In genomic region chr19:12494260-12494860, GRCh38 we compare ENCODE assay signal across 7 cellular contexts. TPM values are rescaled to one million over a fixed set of nuclear protein-coding genes. Genes with fewer than 3 reads are reported as not detected.
DNase-seq lines count a peak whose midpoint lies in the region; ATAC-seq and TF ChIP-seq lines count a peak whose summit lies in the region.

No MANE protein-coding gene starts in this region.

- H3K4me3 Mint-ChIP-seq in GM23338 (peak overlapping the region; percentile 25; the same call in 1 of the 3 replicates), endothelial cell (ENCODE audit: unreplicated experiment) (peak overlapping the region; percentile 78)

- H3K4me1 ChIP-seq in GM23338 (ENCODE audit: insufficient read depth), result no peaks in the 10 kb centered on the region
- H3K4me1 ChIP-seq in SJCRH30, result no peaks in the 10 kb centered on the region
- H3K4me1 ChIP-seq in sigmoid colon, result peaks cover 0 to 15% (median 7%) of the 10 kb centered on the region in 4 donors
- no peaks in the 10 kb centered on the region for H3K4me1 ChIP-seq in foreskin keratinocyte

- ATAC-seq in GM23338, result no peak
- no peak for ATAC-seq in foreskin keratinocyte

- WGBS in sigmoid colon, 2 donors, result 95% methylated on average over 3 of the region's 3 CpGs

- H3K27ac Mint-ChIP-seq in GM23338, result no peak overlapping the region
- peak overlapping the region; percentile 54 for H3K27ac Mint-ChIP-seq in endothelial cell (ENCODE audit: unreplicated experiment)

- H3K79me2 ChIP-seq in GM23338 (replicated peaks; ENCODE audit: insufficient read depth), result no peaks in the 10 kb centered on the region

- peak overlapping the region; percentile 69 for H3K4me3 ChIP-seq in GM23338
- H3K4me3 ChIP-seq in SJCRH30, result peak overlapping the region; percentile 68
- H3K4me3 ChIP-seq in sigmoid colon, result peak overlapping the region in 2 of 4 donors; percentile 61 to 68

- peak overlapping the region; percentile 77; the same call in 1 of the 2 replicates for H3K4me2 ChIP-seq in GM23338

- peaks cover 3% of the 10 kb centered on the region for H3K27me3 Mint-ChIP-seq in GM23338 (ENCODE audit: insufficient read depth, low read depth, poor library complexity)
- H3K27me3 Mint-ChIP-seq in endothelial cell (ENCODE audit: unreplicated experiment), result peaks cover 5% of the 10 kb centered on the region

- no peak for TF ChIP-seq POLR2A in sigmoid colon (IDR thresholded peaks at IDR 0.05)

- no peaks in the 10 kb centered on the region for H4K20me1 ChIP-seq in GM23338 (replicated peaks; ENCODE audit: insufficient read depth)

- no peaks in the 10 kb centered on the region for H3K36me3 Mint-ChIP-seq in GM23338 (ENCODE audit: low read depth)
- H3K36me3 Mint-ChIP-seq in endothelial cell (ENCODE audit: low read depth, unreplicated experiment), result peaks cover 4% of the 10 kb centered on the region

- H3K9me3 ChIP-seq in SJCRH30 (replicated peaks) (peaks cover 2% of the 10 kb centered on the region; the same call in 1 of the 2 replicates), sigmoid colon (no peaks in the 10 kb centered on the region)

- 0 out of 2 replicates have a peak, but pooled peaks cover 9% of the 10 kb centered on the region for H3F3A ChIP-seq in GM23338 (replicated peaks; ENCODE audit: low read depth)

- no peak overlapping the region; the same call in 1 of the 2 replicates for H2AFZ ChIP-seq in GM23338

- H3K36me3 ChIP-seq in GM23338 (ENCODE audit: insufficient read depth), result no peaks in the 10 kb centered on the region
- no peaks in the 10 kb centered on the region for H3K36me3 ChIP-seq in SJCRH30
- H3K36me3 ChIP-seq in sigmoid colon, result no peaks in the 10 kb centered on the region

- H3K9me3 Mint-ChIP-seq in GM23338, result peaks cover 6% of the 10 kb centered on the region
- H3K9me3 Mint-ChIP-seq in endothelial cell (ENCODE audit: unreplicated experiment), result peaks cover 5% of the 10 kb centered on the region

- DNase-seq in GM23338 (ENCODE audit: low spot score) (no peak), SJCRH30 (no peak), endothelial cell (ENCODE audit: low spot score) (no peak), sigmoid colon (no peak), foreskin keratinocyte (no peak), kidney glomerular epithelial cell (lab: John Stamatoyannopoulos, UW) (no peak)
- DNase-seq in stimulated activated CD4-positive, alpha-beta T cell treated with anti-CD3 and anti-CD28 coated beads, Interleukin-4, amount 100 ng/mL, for 1 hour, result no peak

- TF ChIP-seq EP300 in sigmoid colon (IDR thresholded peaks at IDR 0.05), result no peak

- peaks cover 5% of the 10 kb centered on the region; the same call in 1 of the 2 replicates for H3K9me2 ChIP-seq in GM23338 (ENCODE audit: insufficient read depth)

- peak overlapping the region; percentile 84; the same call in 1 of the 2 replicates for H3K27ac ChIP-seq in GM23338 (ENCODE audit: low read depth)
- no peak overlapping the region for H3K27ac ChIP-seq in SJCRH30
- peak overlapping the region in 3 of 4 donors; percentile 64 to 85 (median 73) for H3K27ac ChIP-seq in sigmoid colon
- no peak overlapping the region for H3K27ac ChIP-seq in foreskin keratinocyte

- H3K27me3 ChIP-seq in GM23338 (ENCODE audit: insufficient read depth) (0 out of 2 replicates have a peak, but pooled peaks cover 4% of the 10 kb centered on the region), SJCRH30 (no peaks in the 10 kb centered on the region), sigmoid colon (no peaks in the 10 kb centered on the region), foreskin keratinocyte (no peaks in the 10 kb centered on the region)

- peaks cover 5% of the 10 kb centered on the region; the same call in 2 of the 3 replicates for H3K4me1 Mint-ChIP-seq in GM23338
- H3K4me1 Mint-ChIP-seq in endothelial cell (ENCODE audit: unreplicated experiment), result peaks cover 7% of the 10 kb centered on the region

- intact Hi-C loops in sigmoid colon (cut with DNase I), result loop anchor here (2.0 kb wide), 1 partner anchor 56 kb away; the partner anchor contains the start of gene ZNF564

- TF ChIP-seq CTCF in GM23338 (conservative IDR thresholded peaks at IDR 0.05; ENCODE audit: low read depth in 2 of 2) (no peak), endothelial cell (IDR thresholded peaks at IDR 0.05; ENCODE audit: unreplicated experiment) (no peak), sigmoid colon (IDR thresholded peaks at IDR 0.05) (no peak), foreskin keratinocyte (conservative IDR thresholded peaks at IDR 0.05) (no peak)

TF ChIP-seq in GM23338, 12 proteins besides CTCF, POLR2A, EP300 and RAD21 (continues in another document):
- no peak for TF ChIP-seq ZNF114 (CRISPR knock-in tag; IDR thresholded peaks at IDR 0.05)
- TF ChIP-seq JUNB (IDR thresholded peaks at IDR 0.05; ENCODE audit: unreplicated experiment), result no peak
- TF ChIP-seq CREB1 (CRISPR knock-in tag; IDR thresholded peaks at IDR 0.05; ENCODE audit: low read depth), result no peak

RNA-seq across cellular contexts. Expression of gene ZNF709, which starts 9.7 kb away (rescaled TPM):
- 1.8 and 2.7 TPM in 2 replicates for total RNA-seq in GM23338 (2014; rRNA removed; shearing (Covaris generic))
- polyA plus RNA-seq in GM23338 (2016; fragmentation: Nextera tagmentation; extraction: Ambion mirVana), result 0.82 and 0.94 TPM in 2 replicates
- total RNA-seq in SJCRH30 (2014; rRNA removed; shearing (Covaris generic)), result 10.6 and 13.3 TPM in 2 replicates
- 6.6 TPM for total RNA-seq in endothelial cell (ENCODE audit: unreplicated experiment)
- total RNA-seq in sigmoid colon, result 1 to 10 TPM; 2.4 to 8.3 (median 3.5) TPM
- polyA plus RNA-seq in sigmoid colon, result 1 to 10 TPM in 1 of 3 donors, under 1 TPM in 2; 0.46 to 1.2 (median 0.60) TPM
- total RNA-seq in foreskin keratinocyte, result 1.4 TPM in 2 replicates
- 0.36 and 0.46 TPM in 2 replicates for polyA plus RNA-seq in foreskin keratinocyte

RNA-seq across cellular contexts. Expression of gene ZNF443, which starts 53.5 kb away (rescaled TPM):
- total RNA-seq in GM23338 (2014; rRNA removed; shearing (Covaris generic)), result 9.6 and 10.0 TPM in 2 replicates
- polyA plus RNA-seq in GM23338 (2016; fragmentation: Nextera tagmentation; extraction: Ambion mirVana) (4.3 and 5.4 TPM in 2 replicates), sigmoid colon (1 to 10 TPM; 2.3 to 2.4 (median 2.3) TPM), foreskin keratinocyte (0.91 and 1.2 TPM in 2 replicates)
- 10.8 and 12.0 TPM in 2 replicates for total RNA-seq in SJCRH30 (2014; rRNA removed; shearing (Covaris generic))
- total RNA-seq in endothelial cell (ENCODE audit: unreplicated experiment) (7.3 TPM), sigmoid colon (1 to 10 TPM; 3.2 to 5.6 (median 3.6) TPM), foreskin keratinocyte (3.3 and 3.6 TPM in 2 replicates)

RNA-seq across cellular contexts. Expression of gene ZNF564, which starts 56.9 kb away (rescaled TPM):
- 8.6 and 8.9 TPM in 2 replicates for total RNA-seq in GM23338 (2014; rRNA removed; shearing (Covaris generic))
- polyA plus RNA-seq in GM23338 (2016; fragmentation: Nextera tagmentation; extraction: Ambion mirVana), result 5.8 and 7.1 TPM in 2 replicates
- 9.3 and 10.8 TPM in 2 replicates for total RNA-seq in SJCRH30 (2014; rRNA removed; shearing (Covaris generic))
- total RNA-seq in endothelial cell (ENCODE audit: unreplicated experiment), result 18.8 TPM
- 10 to 100 TPM; 11.7 to 17.8 (median 16.4) TPM for total RNA-seq in sigmoid colon
- 1 to 10 TPM; 7.4 to 9.0 (median 7.8) TPM for polyA plus RNA-seq in sigmoid colon
- 4.0 and 4.2 TPM in 2 replicates for total RNA-seq in foreskin keratinocyte
- 1.5 TPM in 2 replicates for polyA plus RNA-seq in foreskin keratinocyte

Comparison
In these comparisons a context has a peak if more than half of its experiments do, and no peak if none do; other contexts are left out.
1. H3K27ac ChIP-seq: peak in GM23338 (single experiment) and sigmoid colon (3 of 4); none in SJCRH30 (single experiment) and foreskin keratinocyte (single experiment).